Comparison of ENCODE assay signal across 1 cellular context in genomic region chr5:68565427-68565826, GRCh38.
TF ChIP-seq lines count a peak whose summit lies in the region.

No MANE protein-coding gene starts in this region.

TF ChIP-seq in HEK293, 187 proteins besides CTCF, POLR2A, EP300 and RAD21 (continued from another document):
- TF ChIP-seq, protein P1, sequence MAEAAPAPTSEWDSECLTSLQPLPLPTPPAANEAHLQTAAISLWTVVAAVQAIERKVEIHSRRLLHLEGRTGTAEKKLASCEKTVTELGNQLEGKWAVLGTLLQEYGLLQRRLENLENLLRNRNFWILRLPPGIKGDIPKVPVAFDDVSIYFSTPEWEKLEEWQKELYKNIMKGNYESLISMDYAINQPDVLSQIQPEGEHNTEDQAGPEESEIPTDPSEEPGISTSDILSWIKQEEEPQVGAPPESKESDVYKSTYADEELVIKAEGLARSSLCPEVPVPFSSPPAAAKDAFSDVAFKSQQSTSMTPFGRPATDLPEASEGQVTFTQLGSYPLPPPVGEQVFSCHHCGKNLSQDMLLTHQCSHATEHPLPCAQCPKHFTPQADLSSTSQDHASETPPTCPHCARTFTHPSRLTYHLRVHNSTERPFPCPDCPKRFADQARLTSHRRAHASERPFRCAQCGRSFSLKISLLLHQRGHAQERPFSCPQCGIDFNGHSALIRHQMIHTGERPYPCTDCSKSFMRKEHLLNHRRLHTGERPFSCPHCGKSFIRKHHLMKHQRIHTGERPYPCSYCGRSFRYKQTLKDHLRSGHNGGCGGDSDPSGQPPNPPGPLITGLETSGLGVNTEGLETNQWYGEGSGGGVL (tag by site-specific recombination; IDR thresholded peaks at IDR 0.05) = peak; percentile 65; the same call in 1 of the 2 replicates
- TF ChIP-seq ZNF701 (tag by site-specific recombination; IDR thresholded peaks at IDR 0.05) (no peak), ZNF292 (tag by site-specific recombination; IDR thresholded peaks at IDR 0.05; ENCODE audit: borderline replicate concordance, low read depth) (no peak), ZNF221 (tag by site-specific recombination; IDR thresholded peaks at IDR 0.05; ENCODE audit: borderline replicate concordance) (no peak), ZFHX2 (tag by site-specific recombination; conservative IDR thresholded peaks at IDR 0.05) (peak; percentile 54), ZNF707 (tag by site-specific recombination; IDR thresholded peaks at IDR 0.05) (no peak), KLF1 (tag by site-specific recombination; IDR thresholded peaks at IDR 0.05) (peak; percentile 81), ZNF133 (tag by site-specific recombination; IDR thresholded peaks at IDR 0.05) (no peak), OSR2 (tag by site-specific recombination; IDR thresholded peaks at IDR 0.05) (peak; percentile 85), ZXDB (tag by site-specific recombination; IDR thresholded peaks at IDR 0.05) (0 out of 2 replicates have a peak, but pooled peaks have one; percentile 24), SCRT2 (tag by site-specific recombination; IDR thresholded peaks at IDR 0.05) (peak; percentile 69), ZBTB11 (tag by site-specific recombination; conservative IDR thresholded peaks at IDR 0.05; ENCODE audit: low read depth) (no peak), HOXC10 (CRISPR knock-in tag; IDR thresholded peaks at IDR 0.05) (no peak), SCRT1 (tag by site-specific recombination; IDR thresholded peaks at IDR 0.05; ENCODE audit: borderline replicate concordance) (no peak), EGR2 (tag by site-specific recombination; IDR thresholded peaks at IDR 0.05; ENCODE audit: low read depth) (peak; percentile 63; the same call in 1 of the 2 replicates), BCL11A (tag by site-specific recombination; IDR thresholded peaks at IDR 0.05; ENCODE audit: low read depth) (no peak), ZNF423 (tag by site-specific recombination; IDR thresholded peaks at IDR 0.05) (peak; percentile 21; the same call in 1 of the 2 replicates), ZNF629 (tag by site-specific recombination; IDR thresholded peaks at IDR 0.05) (0 out of 2 replicates have a peak, but pooled peaks have one; percentile 13), ZIC2 (tag by site-specific recombination; IDR thresholded peaks at IDR 0.05) (no peak), ZNF114 (tag by site-specific recombination; IDR thresholded peaks at IDR 0.05) (no peak), ZNF112 (tag by site-specific recombination; IDR thresholded peaks at IDR 0.05) (no peak)
- TF ChIP-seq, protein P2, sequence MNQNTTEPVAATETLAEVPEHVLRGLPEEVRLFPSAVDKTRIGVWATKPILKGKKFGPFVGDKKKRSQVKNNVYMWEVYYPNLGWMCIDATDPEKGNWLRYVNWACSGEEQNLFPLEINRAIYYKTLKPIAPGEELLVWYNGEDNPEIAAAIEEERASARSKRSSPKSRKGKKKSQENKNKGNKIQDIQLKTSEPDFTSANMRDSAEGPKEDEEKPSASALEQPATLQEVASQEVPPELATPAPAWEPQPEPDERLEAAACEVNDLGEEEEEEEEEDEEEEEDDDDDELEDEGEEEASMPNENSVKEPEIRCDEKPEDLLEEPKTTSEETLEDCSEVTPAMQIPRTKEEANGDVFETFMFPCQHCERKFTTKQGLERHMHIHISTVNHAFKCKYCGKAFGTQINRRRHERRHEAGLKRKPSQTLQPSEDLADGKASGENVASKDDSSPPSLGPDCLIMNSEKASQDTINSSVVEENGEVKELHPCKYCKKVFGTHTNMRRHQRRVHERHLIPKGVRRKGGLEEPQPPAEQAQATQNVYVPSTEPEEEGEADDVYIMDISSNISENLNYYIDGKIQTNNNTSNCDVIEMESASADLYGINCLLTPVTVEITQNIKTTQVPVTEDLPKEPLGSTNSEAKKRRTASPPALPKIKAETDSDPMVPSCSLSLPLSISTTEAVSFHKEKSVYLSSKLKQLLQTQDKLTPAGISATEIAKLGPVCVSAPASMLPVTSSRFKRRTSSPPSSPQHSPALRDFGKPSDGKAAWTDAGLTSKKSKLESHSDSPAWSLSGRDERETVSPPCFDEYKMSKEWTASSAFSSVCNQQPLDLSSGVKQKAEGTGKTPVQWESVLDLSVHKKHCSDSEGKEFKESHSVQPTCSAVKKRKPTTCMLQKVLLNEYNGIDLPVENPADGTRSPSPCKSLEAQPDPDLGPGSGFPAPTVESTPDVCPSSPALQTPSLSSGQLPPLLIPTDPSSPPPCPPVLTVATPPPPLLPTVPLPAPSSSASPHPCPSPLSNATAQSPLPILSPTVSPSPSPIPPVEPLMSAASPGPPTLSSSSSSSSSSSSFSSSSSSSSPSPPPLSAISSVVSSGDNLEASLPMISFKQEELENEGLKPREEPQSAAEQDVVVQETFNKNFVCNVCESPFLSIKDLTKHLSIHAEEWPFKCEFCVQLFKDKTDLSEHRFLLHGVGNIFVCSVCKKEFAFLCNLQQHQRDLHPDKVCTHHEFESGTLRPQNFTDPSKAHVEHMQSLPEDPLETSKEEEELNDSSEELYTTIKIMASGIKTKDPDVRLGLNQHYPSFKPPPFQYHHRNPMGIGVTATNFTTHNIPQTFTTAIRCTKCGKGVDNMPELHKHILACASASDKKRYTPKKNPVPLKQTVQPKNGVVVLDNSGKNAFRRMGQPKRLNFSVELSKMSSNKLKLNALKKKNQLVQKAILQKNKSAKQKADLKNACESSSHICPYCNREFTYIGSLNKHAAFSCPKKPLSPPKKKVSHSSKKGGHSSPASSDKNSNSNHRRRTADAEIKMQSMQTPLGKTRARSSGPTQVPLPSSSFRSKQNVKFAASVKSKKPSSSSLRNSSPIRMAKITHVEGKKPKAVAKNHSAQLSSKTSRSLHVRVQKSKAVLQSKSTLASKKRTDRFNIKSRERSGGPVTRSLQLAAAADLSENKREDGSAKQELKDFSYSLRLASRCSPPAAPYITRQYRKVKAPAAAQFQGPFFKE (tag by site-specific recombination; IDR thresholded peaks at IDR 0.05; ENCODE audit: borderline replicate concordance) = no peak
- TF ChIP-seq, protein P3, sequence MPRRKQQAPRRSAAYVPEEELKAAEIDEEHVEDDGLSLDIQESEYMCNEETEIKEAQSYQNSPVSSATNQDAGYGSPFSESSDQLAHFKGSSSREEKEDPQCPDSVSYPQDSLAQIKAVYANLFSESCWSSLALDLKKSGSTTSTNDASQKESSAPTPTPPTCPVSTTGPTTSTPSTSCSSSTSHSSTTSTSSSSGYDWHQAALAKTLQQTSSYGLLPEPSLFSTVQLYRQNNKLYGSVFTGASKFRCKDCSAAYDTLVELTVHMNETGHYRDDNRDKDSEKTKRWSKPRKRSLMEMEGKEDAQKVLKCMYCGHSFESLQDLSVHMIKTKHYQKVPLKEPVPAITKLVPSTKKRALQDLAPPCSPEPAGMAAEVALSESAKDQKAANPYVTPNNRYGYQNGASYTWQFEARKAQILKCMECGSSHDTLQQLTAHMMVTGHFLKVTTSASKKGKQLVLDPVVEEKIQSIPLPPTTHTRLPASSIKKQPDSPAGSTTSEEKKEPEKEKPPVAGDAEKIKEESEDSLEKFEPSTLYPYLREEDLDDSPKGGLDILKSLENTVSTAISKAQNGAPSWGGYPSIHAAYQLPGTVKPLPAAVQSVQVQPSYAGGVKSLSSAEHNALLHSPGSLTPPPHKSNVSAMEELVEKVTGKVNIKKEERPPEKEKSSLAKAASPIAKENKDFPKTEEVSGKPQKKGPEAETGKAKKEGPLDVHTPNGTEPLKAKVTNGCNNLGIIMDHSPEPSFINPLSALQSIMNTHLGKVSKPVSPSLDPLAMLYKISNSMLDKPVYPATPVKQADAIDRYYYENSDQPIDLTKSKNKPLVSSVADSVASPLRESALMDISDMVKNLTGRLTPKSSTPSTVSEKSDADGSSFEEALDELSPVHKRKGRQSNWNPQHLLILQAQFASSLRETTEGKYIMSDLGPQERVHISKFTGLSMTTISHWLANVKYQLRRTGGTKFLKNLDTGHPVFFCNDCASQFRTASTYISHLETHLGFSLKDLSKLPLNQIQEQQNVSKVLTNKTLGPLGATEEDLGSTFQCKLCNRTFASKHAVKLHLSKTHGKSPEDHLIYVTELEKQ (tag by site-specific recombination; IDR thresholded peaks at IDR 0.05; ENCODE audit: borderline replicate concordance) = peak; percentile 25; the same call in 1 of the 2 replicates
